19 cellular contexts compared by ENCODE assay signal in the genomic region with DNA sequence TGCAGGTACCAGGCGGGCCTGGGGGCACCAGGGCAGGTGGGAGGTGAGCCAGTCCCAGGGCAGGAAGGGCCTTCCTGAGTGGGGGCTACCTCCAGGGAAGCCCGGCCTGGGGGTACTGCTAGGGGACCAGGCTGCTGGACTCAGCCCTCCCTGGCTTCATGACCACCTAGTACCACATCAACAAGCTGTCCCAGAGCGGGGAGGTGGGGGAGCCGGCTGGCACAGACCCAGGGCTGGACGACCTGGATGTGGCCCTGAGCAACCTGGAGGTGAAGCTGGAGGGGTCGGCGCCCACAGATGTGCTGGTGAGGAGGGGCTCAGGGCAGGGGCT. TPM values are rescaled to one million over a fixed set of nuclear protein-coding genes. Genes with fewer than 3 reads are reported as not detected.
DNase-seq lines count a peak whose midpoint lies in the region; ATAC-seq and TF ChIP-seq lines count a peak whose summit lies in the region.
"Had no signal": no experiment of that assay in that cellular context is flagged by ENCODE, and none has a peak within 500 bp of the region (broad histone marks: within the 10 kb centered on the region; RNA-seq: fewer than 3 reads in every experiment).

No MANE protein-coding gene starts in this region.

- peak overlapping the region; percentile 95 for H3K27ac ChIP-seq in 22Rv1
- peak overlapping the region; percentile 7; the same call in 1 of the 2 replicates for H3K27ac ChIP-seq in C4-2B
- H3K27ac ChIP-seq in osteoblast (ENCODE audit: low read depth, low read length): no peak overlapping the region
- H3K27ac ChIP-seq: GM23248 had no signal

- no peaks in the 10 kb centered on the region for H3K79me2 ChIP-seq in osteoblast (ENCODE audit: insufficient read depth, low read length)

- TF ChIP-seq CTCF in 22Rv1 (IDR thresholded peaks at IDR 0.05) (no peak), C4-2B (conservative IDR thresholded peaks at IDR 0.05) (no peak), chondrocyte (IDR thresholded peaks at IDR 0.05) (no peak), osteoblast (IDR thresholded peaks at IDR 0.05; ENCODE audit: extremely low read depth, low read depth, low read length) (no peak)

- H3K36me3 ChIP-seq in osteoblast (ENCODE audit: insufficient read depth, low read length): peaks cover 5% of the 10 kb centered on the region

- peaks cover 6% of the 10 kb centered on the region for H3K4me1 Mint-ChIP-seq in chondrocyte (ENCODE audit: low read depth)

- H3K27me3 Mint-ChIP-seq in chondrocyte (ENCODE audit: low read depth): no peaks in the 10 kb centered on the region

- H3K27ac Mint-ChIP-seq in chondrocyte (ENCODE audit: unreplicated experiment): no peak overlapping the region

- no peaks in the 10 kb centered on the region for H3K9me3 Mint-ChIP-seq in chondrocyte (ENCODE audit: low read depth)
- H3K9me3 Mint-ChIP-seq: CD8-positive, alpha-beta memory T cell had no signal

- DNase-seq in chondrocyte (ENCODE audit: low spot score) (peak; percentile 93), osteoblast (ENCODE audit: insufficient read length, low spot score, missing footprints) (peak; percentile 18), DMS79 (lab: John Stamatoyannopoulos, UW) (no peak), NCI-H226 (no peak)
- DNase-seq: AML-193; CD8-positive, alpha-beta memory T cell; DND-41; GM23248; MV-4-11; NCI-H1417; NCI-H2029 treated with DMSO at 0.1 percent for 48 hours; NCI-H2171 treated with DMSO at 0.1 percent for 48 hours; NCI-H510A; NCI-H774; PC-3 had no signal

- no peaks in the 10 kb centered on the region for H3K9me3 ChIP-seq in osteoblast (ENCODE audit: low read depth, low read length)

- H3K36me3 Mint-ChIP-seq in chondrocyte (ENCODE audit: low read depth): no peaks in the 10 kb centered on the region

- no peak for ATAC-seq in GM21825 (IDR thresholded peaks at IDR 0.05; ENCODE audit: unreplicated experiment)
- ATAC-seq: HCT116, PC-3 had no signal

- H3K4me3 ChIP-seq in osteoblast (ENCODE audit: insufficient read depth, low read length): no peak overlapping the region
- H3K4me3 ChIP-seq: GM23248 had no signal

- no peak overlapping the region for H2AFZ ChIP-seq in osteoblast (ENCODE audit: low read length)
- H2AFZ ChIP-seq: GM23248 had no signal

- H4K20me1 ChIP-seq in osteoblast (ENCODE audit: insufficient read depth, low read length): no peaks in the 10 kb centered on the region

- no peak overlapping the region for H3K4me2 ChIP-seq in osteoblast (ENCODE audit: insufficient read depth, low read length)

- no peaks in the 10 kb centered on the region for H3K4me1 ChIP-seq in osteoblast (ENCODE audit: insufficient read depth, low read length)

- H3K27me3 ChIP-seq in osteoblast (ENCODE audit: insufficient read depth, low read length): no peaks in the 10 kb centered on the region

- no peak overlapping the region for H3K4me3 Mint-ChIP-seq in chondrocyte (ENCODE audit: unreplicated experiment)
- H3K4me3 Mint-ChIP-seq: CD8-positive, alpha-beta memory T cell had no signal

RNA-seq across cellular contexts. Expression of a gene that starts 6.7 kb away (rescaled TPM):
- total RNA-seq in chondrocyte (37.9 to 45.7 TPM (median 42.2 TPM) in 3 replicates), osteoblast (32.2 and 33.0 TPM in 2 replicates)

RNA-seq across cellular contexts. Expression of a gene that starts 6.8 kb away (rescaled TPM):
- 42.1 to 56.6 TPM (median 49.9 TPM) in 3 replicates for total RNA-seq in chondrocyte
- 46.6 and 56.5 TPM in 2 replicates for total RNA-seq in osteoblast

RNA-seq across cellular contexts. Expression of a gene that starts 11.0 kb away (rescaled TPM):
- 27.0 to 31.6 TPM (median 28.9 TPM) in 3 replicates for total RNA-seq in chondrocyte
- 8.0 and 9.8 TPM in 2 replicates for total RNA-seq in osteoblast

RNA-seq across cellular contexts. Expression of a gene that starts 12.8 kb away (rescaled TPM):
- total RNA-seq in chondrocyte (1.0 to 1.5 TPM (median 1.5 TPM) in 3 replicates), osteoblast (0.59 and 1.1 TPM in 2 replicates)

RNA-seq across cellular contexts. Expression of a gene that starts 15.1 kb away (rescaled TPM):
- total RNA-seq in chondrocyte: 165 to 209 TPM (median 168 TPM) in 3 replicates
- total RNA-seq in osteoblast: 37.6 and 41.5 TPM in 2 replicates

Comparison
In these comparisons a context has a peak if more than half of its experiments do, and no peak if none do; other contexts are left out.
1. DNase-seq: peak in chondrocyte (single experiment) and osteoblast (single experiment); none in DMS79 (single experiment) and NCI-H226 (single experiment).